ENCODE assay signal across 21 cellular contexts in the genomic region with DNA sequence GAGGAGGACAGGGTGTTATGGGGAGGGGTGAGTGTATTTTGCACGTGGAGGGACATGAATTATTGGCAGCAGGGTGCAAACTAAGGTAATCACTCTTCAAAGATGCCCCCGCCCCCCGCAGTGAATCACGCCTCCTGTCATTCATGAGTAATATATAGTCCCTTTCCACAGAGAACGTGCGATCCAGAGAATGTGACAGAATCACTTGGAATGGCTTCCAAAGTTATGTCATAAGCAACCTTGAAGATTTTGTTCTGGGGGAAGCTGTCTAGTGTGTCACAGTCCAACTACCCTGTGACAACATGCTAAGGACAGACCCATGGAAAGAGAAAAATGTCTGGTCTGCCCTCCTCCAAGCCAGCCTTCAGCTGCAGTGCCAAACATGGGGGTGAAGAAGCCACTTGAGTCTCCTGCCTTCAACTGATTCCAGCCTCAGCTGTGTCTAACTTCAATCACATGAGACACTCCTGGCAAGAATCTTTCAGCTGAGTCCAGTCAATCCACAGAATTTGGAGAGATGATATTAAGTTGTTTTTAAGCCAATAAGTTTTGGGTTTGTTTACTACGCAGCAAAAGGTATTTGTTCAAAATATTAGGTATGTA.
DNase-seq lines count a peak whose midpoint lies in the region; ATAC-seq and TF ChIP-seq lines count a peak whose summit lies in the region.
"Had no signal": no experiment of that assay in that cellular context is flagged by ENCODE, and none has a peak within 500 bp of the region (broad histone marks: within the 10 kb centered on the region; RNA-seq: fewer than 3 reads in every experiment).

No MANE protein-coding gene starts in this region.

- H4K5ac ChIP-seq in mesendoderm (ENCODE audit: low read length), result no peak overlapping the region

- H2BK120ac ChIP-seq in mesendoderm (ENCODE audit: low read depth, low read length), result no peak overlapping the region

- no peaks in the 10 kb centered on the region for H3K4me1 Mint-ChIP-seq in activated T-helper 1 cell treated with anti-CD3 and anti-CD28 coated beads, Interleukin-12 subunit alpha, Interleukin-12 subunit beta, Interleukin-2, Interleukin-4 antibody, amounts not matched to agents 30 ng/mL and 10 ng/mL and 1 ng/mL, durations not matched to agents 14 hours and 24 hours and 36 hours (ENCODE audit: low read depth)
- H3K4me1 Mint-ChIP-seq: activated CD4-positive, alpha-beta T cell treated with anti-CD3 and anti-CD28 coated beads, Interleukin-2, amount 10 ng/mL, durations not matched to agents 7 days and 5 days had no signal

- H3K36me3 ChIP-seq in right atrium auricular region (no peaks in the 10 kb centered on the region), adrenal gland (replicated peaks in 1 of 2) (no peaks in the 10 kb centered on the region), mesendoderm (ENCODE audit: control insufficient read depth, insufficient read depth, low read length) (no peaks in the 10 kb centered on the region), thyroid gland (no peaks in the 10 kb centered on the region)
- H3K36me3 ChIP-seq: HAP-1, neutrophil had no signal

- no peak overlapping the region for H3K56ac ChIP-seq in mesendoderm (ENCODE audit: low read length)

- H3K27ac Mint-ChIP-seq in activated T-helper 1 cell treated with anti-CD3 and anti-CD28 coated beads, Interleukin-12 subunit alpha, Interleukin-12 subunit beta, Interleukin-2, Interleukin-4 antibody, amounts not matched to agents 30 ng/mL and 10 ng/mL and 1 ng/mL, durations not matched to agents 14 hours and 24 hours and 36 hours, result no peak overlapping the region
- H3K27ac Mint-ChIP-seq: activated CD4-positive, alpha-beta T cell treated with anti-CD3 and anti-CD28 coated beads, Interleukin-2, amount 10 ng/mL, durations not matched to agents 7 days and 5 days; progenitor cell of endocrine pancreas; WTC11 had no signal

- intact Hi-C loops in Right ventricle myocardium inferior (cut with DNase I), result loop anchor here (10.0 kb wide), 1 partner anchor 477 kb away; a partner anchor contains a TSS
- intact Hi-C loops in adrenal gland (cut with DNase I), result loop anchor here in 1 of 2 donors (5.0 kb wide), 1 partner anchor 954 kb away; no protein-coding TSS in a partner anchor
- intact Hi-C loops in thyroid gland (cut with DNase I), result no loop called here
- intact Hi-C loops in activated T-helper 1 cell treated with anti-CD3 and anti-CD28 coated beads, Interleukin-12 subunit alpha, Interleukin-12 subunit beta, Interleukin-2, Interleukin-4 antibody, amounts not matched to agents 30 ng/mL and 10 ng/mL and 1 ng/mL, durations not matched to agents 14 hours and 24 hours and 36 hours (cut with micrococcal nuclease), result no loop called here

- peak; percentile 24 for ATAC-seq in Right ventricle myocardium inferior
- ATAC-seq: activated T-cell treated with anti-CD3 and anti-CD28 coated beads, Interleukin-2, amount 50 U/mL, for 4 hours had no signal

- TF ChIP-seq CTCF in right atrium auricular region (IDR thresholded peaks at IDR 0.05), result no peak
- no peak for TF ChIP-seq CTCF in adrenal gland (IDR thresholded peaks at IDR 0.05)
- no peak for TF ChIP-seq CTCF in thyroid gland (IDR thresholded peaks at IDR 0.05)

- H3K18ac ChIP-seq in mesendoderm (ENCODE audit: low read length), result no peak overlapping the region

- no peaks in the 10 kb centered on the region for H3K9me3 Mint-ChIP-seq in activated T-helper 1 cell treated with anti-CD3 and anti-CD28 coated beads, Interleukin-12 subunit alpha, Interleukin-12 subunit beta, Interleukin-2, Interleukin-4 antibody, amounts not matched to agents 30 ng/mL and 10 ng/mL and 1 ng/mL, durations not matched to agents 14 hours and 24 hours and 36 hours
- H3K9me3 Mint-ChIP-seq: activated CD4-positive, alpha-beta T cell treated with anti-CD3 and anti-CD28 coated beads, Interleukin-2, amount 10 ng/mL, durations not matched to agents 7 days and 5 days; activated T-cell treated with anti-CD3 and anti-CD28 coated beads, Interleukin-2, amount 50 U/mL, for 4 hours; WTC11 had no signal

- H3K79me2 ChIP-seq in mesendoderm (ENCODE audit: control insufficient read depth, insufficient read depth, low read length), result no peaks in the 10 kb centered on the region

- TF ChIP-seq POLR2A in adrenal gland (IDR thresholded peaks at IDR 0.05) (no peak), thyroid gland (IDR thresholded peaks at IDR 0.05) (no peak)

- H3K4me3 Mint-ChIP-seq in activated T-helper 1 cell treated with anti-CD3 and anti-CD28 coated beads, Interleukin-12 subunit alpha, Interleukin-12 subunit beta, Interleukin-2, Interleukin-4 antibody, amounts not matched to agents 30 ng/mL and 10 ng/mL and 1 ng/mL, durations not matched to agents 14 hours and 24 hours and 36 hours, result no peak overlapping the region
- H3K4me3 Mint-ChIP-seq: activated CD4-positive, alpha-beta T cell treated with anti-CD3 and anti-CD28 coated beads, Interleukin-2, amount 10 ng/mL, durations not matched to agents 7 days and 5 days; activated T-cell treated with anti-CD3 and anti-CD28 coated beads, Interleukin-2, amount 50 U/mL, for 4 hours; WTC11 had no signal

- H3K9me3 ChIP-seq in right atrium auricular region (no peaks in the 10 kb centered on the region), adrenal gland (replicated peaks in 1 of 3) (no peaks in the 10 kb centered on the region), thyroid gland (no peaks in the 10 kb centered on the region)
- H3K9me3 ChIP-seq: HAP-1, neutrophil, testis had no signal

- H3K4ac ChIP-seq in mesendoderm (ENCODE audit: low read depth, low read length), result peak overlapping the region; percentile 49

- 43 to 61% (median 51%) methylated on average over 7 of the region's 7 CpGs for WGBS in adrenal gland, 4 donors
- WGBS in mesendoderm (ENCODE audit: extremely low coverage, insufficient coverage, low lambda C conversion rate), result no CpG with 5 or more reads among the region's 7 CpGs
- 85 to 91% methylated on average over 7 of the region's 7 CpGs for WGBS in thyroid gland, 2 donors

- no peak overlapping the region for H3K23ac ChIP-seq in mesendoderm (ENCODE audit: low read length)

- no peaks in the 10 kb centered on the region for H3K27me3 ChIP-seq in right atrium auricular region
- no peaks in the 10 kb centered on the region for H3K27me3 ChIP-seq in adrenal gland
- H3K27me3 ChIP-seq in mesendoderm (ENCODE audit: insufficient read depth, low read length, poor library complexity), result no peaks in the 10 kb centered on the region
- no peaks in the 10 kb centered on the region for H3K27me3 ChIP-seq in thyroid gland
- H3K27me3 ChIP-seq: neutrophil, testis had no signal

- no peak overlapping the region for H2BK15ac ChIP-seq in mesendoderm (replicated peaks; ENCODE audit: low read depth)

- no peaks in the 10 kb centered on the region for H3K27me3 Mint-ChIP-seq in activated T-helper 1 cell treated with anti-CD3 and anti-CD28 coated beads, Interleukin-12 subunit alpha, Interleukin-12 subunit beta, Interleukin-2, Interleukin-4 antibody, amounts not matched to agents 30 ng/mL and 10 ng/mL and 1 ng/mL, durations not matched to agents 14 hours and 24 hours and 36 hours (ENCODE audit: insufficient read depth)
- H3K27me3 Mint-ChIP-seq: activated CD4-positive, alpha-beta T cell treated with anti-CD3 and anti-CD28 coated beads, Interleukin-2, amount 10 ng/mL, durations not matched to agents 7 days and 5 days had no signal

- no peak overlapping the region for H4K8ac ChIP-seq in mesendoderm (ENCODE audit: low read depth, low read length)

- H3K9ac ChIP-seq in mesendoderm (ENCODE audit: low read length), result no peak overlapping the region

- no peak overlapping the region for H3K4me2 ChIP-seq in mesendoderm (ENCODE audit: low read length)

- no peak for DNase-seq in Right ventricle myocardium inferior (ENCODE audit: missing footprints)
- DNase-seq in right atrium auricular region (ENCODE audit: low spot score), result no peak
- peak; percentile 32 to 69 (median 44) for DNase-seq in adrenal gland
- no peak for DNase-seq in mesendoderm
- DNase-seq in thyroid gland, result peak; percentile 7
- no peak for DNase-seq in cerebellar cortex (ENCODE audit: low spot score)
- no peak for DNase-seq in HuH-7 (ENCODE audit: low spot score)
- no peak for DNase-seq in activated T-helper 1 cell treated with anti-CD3 and anti-CD28 coated beads, Interleukin-12 subunit alpha, Interleukin-12 subunit beta, Interleukin-2, Interleukin-4 antibody, amounts not matched to agents 30 ng/mL and 10 ng/mL and 1 ng/mL, durations not matched to agents 14 hours and 24 hours and 36 hours (ENCODE audit: low spot score)
- DNase-seq: activated CD4-positive, alpha-beta T cell treated with anti-CD3 and anti-CD28 coated beads, Interleukin-2, amount 10 ng/mL, durations not matched to agents 7 days and 5 days; activated naive CD4-positive, alpha-beta T cell; activated T-cell treated with anti-CD3 and anti-CD28 coated beads, Interleukin-2, amount 50 U/mL, for 4 hours; effector CD4-positive, alpha-beta T cell; NCI-H1417 treated with DMSO at 0.1 percent for 48 hours; NCI-H2081 treated with DMSO at 0.1 percent for 48 hours; NCI-H774; stimulated activated naive CD4-positive, alpha-beta T cell treated with Interleukin-2 at 50 U/mL for 16 hours had no signal

- no peaks in the 10 kb centered on the region for H3K79me1 ChIP-seq in mesendoderm (ENCODE audit: low read length)

- H3K27ac ChIP-seq in right atrium auricular region, result no peak overlapping the region
- peak overlapping the region in 3 of 5 donors; percentile 38 to 57 (median 49) for H3K27ac ChIP-seq in adrenal gland
- no peak overlapping the region for H3K27ac ChIP-seq in mesendoderm (ENCODE audit: low read depth, low read length)
- H3K27ac ChIP-seq in thyroid gland, result no peak overlapping the region
- H3K27ac ChIP-seq: neutrophil, testis had no signal

- H3K4me1 ChIP-seq in right atrium auricular region, result peaks cover 0 to 25% of the 10 kb centered on the region in 2 donors
- peaks cover 11 to 13% of the 10 kb centered on the region in 2 donors for H3K4me1 ChIP-seq in adrenal gland (replicated peaks in 1 of 2)
- no peaks in the 10 kb centered on the region for H3K4me1 ChIP-seq in mesendoderm (ENCODE audit: control insufficient read depth, low read depth, low read length)
- H3K4me1 ChIP-seq in thyroid gland, result no peaks in the 10 kb centered on the region
- H3K4me1 ChIP-seq: testis had no signal

- H3K36me3 Mint-ChIP-seq in activated T-helper 1 cell treated with anti-CD3 and anti-CD28 coated beads, Interleukin-12 subunit alpha, Interleukin-12 subunit beta, Interleukin-2, Interleukin-4 antibody, amounts not matched to agents 30 ng/mL and 10 ng/mL and 1 ng/mL, durations not matched to agents 14 hours and 24 hours and 36 hours (ENCODE audit: low read depth), result no peaks in the 10 kb centered on the region
- H3K36me3 Mint-ChIP-seq: WTC11 had no signal

- H3K4me3 ChIP-seq in right atrium auricular region (no peak overlapping the region), adrenal gland (no peak overlapping the region), mesendoderm (ENCODE audit: low read length) (no peak overlapping the region), thyroid gland (replicated peaks in 1 of 3) (no peak overlapping the region)
- H3K4me3 ChIP-seq: HAP-1, testis had no signal

- H2BK5ac ChIP-seq in mesendoderm (ENCODE audit: low read length), result no peak overlapping the region

- H2AK5ac ChIP-seq in mesendoderm (ENCODE audit: low read length), result no peak overlapping the region

Comparison
In these comparisons a context has a peak if more than half of its experiments do, and no peak if none do; other contexts are left out.
1. DNase-seq: peak in adrenal gland (7 of 7) and thyroid gland (2 of 2); none in Right ventricle myocardium inferior (single experiment), right atrium auricular region (single experiment), mesendoderm (single experiment), cerebellar cortex (single experiment), HuH-7 (single experiment) and activated T-helper 1 cell treated with anti-CD3 and anti-CD28 coated beads, Interleukin-12 subunit alpha, Interleukin-12 subunit beta, Interleukin-2, Interleukin-4 antibody, amounts not matched to agents 30 ng/mL and 10 ng/mL and 1 ng/mL, durations not matched to agents 14 hours and 24 hours and 36 hours (single experiment).
2. H3K27ac ChIP-seq: peak in adrenal gland (3 of 5); none in right atrium auricular region (0 of 2), mesendoderm (single experiment) and thyroid gland (0 of 3).